16 cellular contexts compared by ENCODE assay signal in the genomic region with DNA sequence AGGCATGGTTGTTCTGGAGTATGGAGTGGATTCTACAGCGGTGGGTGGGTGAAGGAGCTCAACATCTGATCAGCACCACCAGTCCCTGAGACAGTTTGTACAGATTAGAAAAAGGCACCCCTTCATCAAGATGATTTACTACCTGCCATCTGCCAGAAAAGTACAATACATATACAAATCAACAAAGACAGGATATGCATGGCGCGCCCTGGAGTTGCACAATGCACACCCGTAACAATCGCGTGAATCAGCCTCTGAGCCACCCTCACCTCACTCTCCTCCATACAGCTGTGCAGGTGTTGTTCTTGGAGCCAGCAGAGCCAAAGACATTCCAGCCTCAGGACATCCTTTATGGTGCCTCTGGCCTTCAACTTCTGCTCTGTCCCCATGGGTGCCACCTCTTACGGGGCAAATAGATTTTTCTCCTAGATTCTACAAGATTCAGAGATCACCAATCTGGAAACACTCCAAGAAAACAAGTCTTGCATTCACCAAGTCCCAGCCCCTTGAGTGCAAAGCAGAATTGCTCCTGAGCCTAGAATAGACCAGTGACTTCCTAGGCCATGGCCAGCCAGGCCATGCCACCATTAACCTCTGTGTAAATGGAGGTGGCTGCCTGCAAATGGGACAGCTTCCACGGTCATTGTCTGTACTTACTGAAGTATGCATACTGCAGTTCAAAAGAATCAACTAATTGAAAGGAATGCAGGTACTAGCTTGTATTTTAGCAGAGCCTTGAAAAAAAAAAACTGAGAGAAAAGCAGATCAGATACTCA.
"Had no signal": no experiment of that assay in that cellular context is flagged by ENCODE, and none has a peak within 500 bp of the region (broad histone marks: within the 10 kb centered on the region; RNA-seq: fewer than 3 reads in every experiment).

No MANE protein-coding gene starts in this region.

- H3K4me1 ChIP-seq: lower lobe of right lung, parathyroid adenoma, uterus had no signal

- H3K4me3 ChIP-seq: lower lobe of right lung, uterus had no signal

- FAIRE-seq: endometrium had no signal

- H3K36me3 ChIP-seq: lower lobe of right lung, neutrophil, uterus had no signal

- H3K27ac ChIP-seq: lower lobe of right lung, neutrophil, parathyroid adenoma, uterus had no signal

- H2AFZ ChIP-seq: parathyroid adenoma had no signal

- H3K9me3 ChIP-seq: lower lobe of right lung, neutrophil, uterus had no signal

- H3K27me3 ChIP-seq: neutrophil, uterus had no signal

- H3K9ac ChIP-seq: parathyroid adenoma had no signal

- H3K79me2 ChIP-seq: parathyroid adenoma had no signal

- ATAC-seq: left cardiac atrium; lower lobe of right lung; stimulated activated effector memory CD8-positive, alpha-beta T cell treated with anti-CD3 and anti-CD28 coated beads, Interleukin-12 subunit alpha, Interleukin-12 subunit beta, amount 100 ng/mL, for 72 hours had no signal

- DNase-seq: activated CD4-positive, alpha-beta T cell treated with anti-CD3 and anti-CD28 coated beads, Interleukin-2, amount 50 U/mL, for 1 hour; activated CD4-positive, CD25-positive, alpha-beta regulatory T cell; activated CD8-positive, alpha-beta memory T cell treated with anti-CD3 and anti-CD28 coated beads for 24 hours; anterior cingulate cortex; dermis blood vessel endothelial cell; foreskin melanocyte; head of caudate nucleus; immature natural killer cell; left cardiac atrium; lower lobe of right lung; naive B cell; uterus had no signal
